1 cellular context compared by ENCODE assay signal in genomic region chr9:84141762-84142370, GRCh38.
TF ChIP-seq lines count a peak whose summit lies in the region.

No MANE protein-coding gene starts in this region.

TF ChIP-seq in HEK293, 187 proteins besides CTCF, POLR2A, EP300 and RAD21 (continued from another document):
- TF ChIP-seq ZNF449 (tag by site-specific recombination; IDR thresholded peaks at IDR 0.05) (no peak), PRDM6 (tag by site-specific recombination; IDR thresholded peaks at IDR 0.05) (peak; percentile 51; the same call in 1 of the 2 replicates), ZNF664 (tag by site-specific recombination; IDR thresholded peaks at IDR 0.05) (peak; percentile 30; the same call in 1 of the 2 replicates)
